ENCODE assay signal across 14 cellular contexts in genomic region chr13:40385858-40386180, GRCh38.
"Had no signal": no experiment of that assay in that cellular context is flagged by ENCODE, and none has a peak within 500 bp of the region (broad histone marks: within the 10 kb centered on the region; RNA-seq: fewer than 3 reads in every experiment).

No MANE protein-coding gene starts in this region.

- H3K4me1 ChIP-seq: sigmoid colon, stomach had no signal

- H3K36me3 ChIP-seq: brain microvascular endothelial cell, sigmoid colon, stomach, thoracic aorta had no signal

- H3K27me3 ChIP-seq: brain microvascular endothelial cell, sigmoid colon, stomach had no signal

- H3K9me3 ChIP-seq: sigmoid colon, stomach, thoracic aorta had no signal

- ATAC-seq: activated naive CD4-positive, alpha-beta T cell treated with anti-CD3 and anti-CD28 coated beads, Interleukin-2, amount 50 U/mL, for 72 hours; left colon had no signal

- H3K4me3 ChIP-seq: lung, sigmoid colon, stomach, thoracic aorta had no signal

- DNase-seq: brain microvascular endothelial cell; endodermal cell; left colon; nephron progenitor cell; sigmoid colon; stimulated activated CD4-positive, alpha-beta T cell treated with anti-CD3 and anti-CD28 coated beads, Interleukin-12 subunit alpha, Interleukin-12 subunit beta, amount 100 ng/mL, for 4 hours; stimulated activated CD4-positive, alpha-beta T cell treated with anti-CD3 and anti-CD28 coated beads, Interleukin-4, amount 100 ng/mL, for 1 hour; stimulated activated CD8-positive, alpha-beta memory T cell treated with anti-CD3 and anti-CD28 coated beads, Interleukin-4, amount 100 ng/mL, for 48 hours; stomach; SW 1271; T-helper 9 cell had no signal

- H3K27ac ChIP-seq: brain microvascular endothelial cell, sigmoid colon, stomach, thoracic aorta had no signal
